ENCODE assay signal across 8 cellular contexts in the genomic region with DNA sequence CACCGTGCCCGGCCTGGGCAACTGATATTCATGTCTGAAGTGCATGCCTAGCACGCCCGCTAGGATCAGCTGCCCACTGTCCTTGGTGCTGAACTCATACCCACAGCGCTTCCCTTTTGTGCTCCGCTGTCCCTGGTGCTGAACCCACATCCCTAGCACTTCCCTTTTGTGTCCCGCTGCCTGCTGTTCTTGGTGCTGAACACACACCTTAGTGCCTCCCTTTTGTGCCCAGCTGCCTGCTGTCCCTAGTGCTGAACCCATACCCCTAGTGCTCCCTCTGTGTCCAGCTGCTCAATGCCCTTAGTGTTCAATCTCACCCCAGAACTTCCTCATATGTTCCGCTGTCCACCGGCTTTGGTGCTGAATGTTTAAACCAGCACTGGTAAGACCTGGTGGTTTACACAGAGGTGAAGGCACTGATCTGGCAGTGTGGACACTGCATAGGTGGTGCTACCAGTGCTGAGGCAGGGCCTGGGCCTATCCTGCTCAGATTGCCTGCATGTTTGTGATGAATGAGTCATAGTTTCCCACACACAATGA. TPM values are rescaled to one million over a fixed set of nuclear protein-coding genes. Genes with fewer than 3 reads are reported as not detected.
DNase-seq lines count a peak whose midpoint lies in the region; ATAC-seq and TF ChIP-seq lines count a peak whose summit lies in the region.

No MANE protein-coding gene starts in this region.

- H3K4me3 Mint-ChIP-seq in Calu3 (ENCODE audit: low read depth, unreplicated experiment): no peak overlapping the region

- H3K36me3 ChIP-seq in MM.1S (replicated peaks; ENCODE audit: insufficient read depth, low read length) (no peaks in the 10 kb centered on the region), left lung (peaks cover 0 to 85% of the 10 kb centered on the region in 2 donors)

- no peak overlapping the region for H3K9ac ChIP-seq in MM.1S (ENCODE audit: low read length)

- H3K9me3 Mint-ChIP-seq in Calu3 (ENCODE audit: low read depth, unreplicated experiment): no peaks in the 10 kb centered on the region

- peaks cover 23% of the 10 kb centered on the region for H3K36me3 Mint-ChIP-seq in Calu3 (ENCODE audit: insufficient read depth, unreplicated experiment)

- no peaks in the 10 kb centered on the region for H3K4me1 Mint-ChIP-seq in Calu3 (ENCODE audit: low read depth, unreplicated experiment)

- TF ChIP-seq CTCF in Calu3 (IDR thresholded peaks at IDR 0.05; ENCODE audit: unreplicated experiment): no peak
- 0 out of 2 replicates have a peak, but pooled peaks have one; percentile 5 for TF ChIP-seq CTCF in MM.1S (IDR thresholded peaks at IDR 0.05; ENCODE audit: low read length)
- TF ChIP-seq CTCF in choroid plexus epithelial cell (conservative IDR thresholded peaks at IDR 0.05; ENCODE audit: low read depth, low read length): peak; percentile 29
- TF ChIP-seq CTCF in left lung (IDR thresholded peaks at IDR 0.05): peak in 1 of 2 donors; percentile 10

- intact Hi-C loops in Calu3 (cut with micrococcal nuclease; ENCODE audit: unreplicated experiment) (no loop called here), left lung (cut with DNase I) (loop anchor here in 1 of 2 donors (10.0 kb wide), 1 partner anchor 52 kb away; no protein-coding TSS in a partner anchor)

- H3K27me3 Mint-ChIP-seq in Calu3 (ENCODE audit: unreplicated experiment): no peaks in the 10 kb centered on the region

- ATAC-seq in left lung: peak; percentile 98
- ATAC-seq in GM18909 (IDR thresholded peaks at IDR 0.05; ENCODE audit: poor library complexity, unreplicated experiment): no peak
- ATAC-seq in GM18867 (IDR thresholded peaks at IDR 0.05; ENCODE audit: unreplicated experiment): no peak

- H3K27ac ChIP-seq in MM.1S (ENCODE audit: low read length) (no peak overlapping the region), left lung (no peak overlapping the region)

- CTCF ChIA-PET in Calu3 (lab: Charles Lee): no interaction called here

- no TSS peak for BruUV-seq in Calu3 (replicated peaks; lab: Mats Ljungman, UMichigan)

- H4K20me1 ChIP-seq in MM.1S (ENCODE audit: insufficient read depth, low read length): no peaks in the 10 kb centered on the region

- DNase-seq in Calu3: peak; percentile 80
- DNase-seq in MM.1S: peak; percentile 91
- peak; percentile 80 for DNase-seq in activated CD4-positive, alpha-beta T cell treated with anti-CD3 and anti-CD28 coated beads, Interleukin-2, amount 50 U/mL, for 1 hour
- peak; percentile 93 for DNase-seq in choroid plexus epithelial cell (ENCODE audit: low read depth)
- DNase-seq in left lung: peak; percentile 86 to 91
- DNase-seq in stimulated activated CD4-positive, alpha-beta T cell treated with anti-CD3 and anti-CD28 coated beads, Interleukin-4, amount 100 ng/mL, for 48 hours (ENCODE audit: low read depth in 2 of 2): peak; percentile 76 to 82

- H2AFZ ChIP-seq in MM.1S (ENCODE audit: low read length): no peak overlapping the region

- H3K4me2 ChIP-seq in MM.1S (ENCODE audit: low read depth, low read length): no peak overlapping the region

- H3K27me3 ChIP-seq in MM.1S (replicated peaks; ENCODE audit: insufficient read depth, low read length) (no peaks in the 10 kb centered on the region), left lung (no peaks in the 10 kb centered on the region)

- no peaks in the 10 kb centered on the region for H3K79me2 ChIP-seq in MM.1S (ENCODE audit: low read length)

- peaks cover 4% of the 10 kb centered on the region; the same call in 1 of the 2 replicates for H3F3A ChIP-seq in MM.1S (ENCODE audit: insufficient read depth, low read length)

- H3K27ac Mint-ChIP-seq in Calu3 (ENCODE audit: unreplicated experiment): peak overlapping the region; percentile 51

- H3K4me1 ChIP-seq in MM.1S (ENCODE audit: low read length) (no peaks in the 10 kb centered on the region), left lung (no peaks in the 10 kb centered on the region)

- H3K9me2 ChIP-seq in MM.1S (replicated peaks; ENCODE audit: insufficient read depth, low read length): no peaks in the 10 kb centered on the region

- H3K4me3 ChIP-seq in MM.1S (ENCODE audit: low read length) (no peak overlapping the region), choroid plexus epithelial cell (ENCODE audit: low read depth, low read length) (no peak overlapping the region), left lung (no peak overlapping the region)

- H3K9me3 ChIP-seq in MM.1S (replicated peaks; ENCODE audit: insufficient read depth, low read length): no peaks in the 10 kb centered on the region
- H3K9me3 ChIP-seq in left lung: no peaks in the 10 kb centered on the region

RNA-seq across cellular contexts. Expression of a gene that starts 26.3 kb away (rescaled TPM):
- total RNA-seq in Calu3 (2022) (not detected in 2 replicates), left lung (1 to 10 TPM; 1.3 to 4.9 TPM)

RNA-seq across cellular contexts. Expression of a gene that starts 37.9 kb away (rescaled TPM):
- 68.4 and 74.5 TPM in 2 replicates for total RNA-seq in Calu3 (2022)
- 10 to 100 TPM; 37.7 to 38.7 TPM for total RNA-seq in left lung

RNA-seq across cellular contexts. Expression of a gene that starts 38.6 kb away (rescaled TPM):
- total RNA-seq in Calu3 (2022) (27.2 and 28.8 TPM in 2 replicates), left lung (1 to 10 TPM; 5.1 to 9.3 TPM)

RNA-seq across cellular contexts. Expression of a gene that starts 57.9 kb away (rescaled TPM):
- 116 and 124 TPM in 2 replicates for total RNA-seq in Calu3 (2022)
- total RNA-seq in left lung: 10 to 100 TPM; 39.2 to 61.8 TPM

RNA-seq across cellular contexts. Expression of a gene that starts 58.2 kb away (rescaled TPM):
- total RNA-seq in Calu3 (2022) (30.7 and 40.6 TPM in 2 replicates), left lung (10 to 100 TPM; 17.4 to 25.0 TPM)
